ENCODE assay signal across 20 cellular contexts in genomic region chr4:138804705-138805104, GRCh38.
A peak's percentile ranks its signal among the peaks of the same experiment; 100 is the strongest.
DNase-seq lines count a peak whose midpoint lies in the region; ATAC-seq, FAIRE-seq and TF ChIP-seq lines count a peak whose summit lies in the region.
"Had no signal": no experiment of that assay in that cellular context is flagged by ENCODE, and none has a peak within 500 bp of the region (broad histone marks: within the 10 kb centered on the region; RNA-seq: fewer than 3 reads in every experiment).

No MANE protein-coding gene starts in this region.

- no peak overlapping the region for H3K27ac ChIP-seq in HepG2 (ENCODE audit: extremely low read length, insufficient read depth, low read length)
- H3K27ac ChIP-seq in right lobe of liver = no peak overlapping the region
- no peak overlapping the region for H3K27ac ChIP-seq in foreskin keratinocyte
- H3K27ac ChIP-seq: PC-9, stomach had no signal

- no peaks in the 10 kb centered on the region for H3K36me3 Mint-ChIP-seq in mesothelial cell of epicardium
- H3K36me3 Mint-ChIP-seq in activated CD8-positive, alpha-beta T cell treated with anti-CD3 and anti-CD28 coated beads for 36 hours (ENCODE audit: low read depth) = no peaks in the 10 kb centered on the region
- H3K36me3 Mint-ChIP-seq: activated naive CD4-positive, alpha-beta T cell treated with anti-CD3 and anti-CD28 coated beads, Interleukin-2, amount 50 U/mL, for 24 hours had no signal

- DNase-seq in HepG2 (ENCODE audit: low spot score) (no peak), right lobe of liver (no peak), foreskin keratinocyte (peak in 1 of 2 donors; percentile 13), mesothelial cell of epicardium (ENCODE audit: low spot score in 2 of 2, unreplicated experiment in 2 of 2) (no peak), NCI-H1092 treated with DMSO at 0.1 percent for 48 hours (lab: John Stamatoyannopoulos, UW) (no peak)
- DNase-seq in activated CD8-positive, alpha-beta T cell treated with anti-CD3 and anti-CD28 coated beads for 36 hours = no peak
- DNase-seq: activated T-cell treated with anti-CD3 and anti-CD28 coated beads, Interleukin-2, amount 50 U/mL, for 72 hours; Calu3; NCI-H2171 treated with DMSO at 0.1 percent for 48 hours; NCI-H748 treated with DMSO at 0.1 percent for 48 hours; PC-9; stimulated activated CD4-positive, alpha-beta T cell treated with anti-CD3 and anti-CD28 coated beads, Interleukin-2, amount 100 ng/mL, for 48 hours; stomach; T1000 had no signal

- under 1% methylated on average over 9 of the region's 9 CpGs for WGBS in HepG2 (ENCODE audit: low lambda C conversion rate)
- 9% methylated on average over 9 of the region's 9 CpGs for WGBS in right lobe of liver (ENCODE audit: insufficient coverage, low coverage, low lambda C conversion rate, missing lambda C conversion rate)

- POLR2A ChIA-PET in HepG2 (lab: Yijun Ruan, JAX) = no interaction called here
- POLR2A ChIA-PET in activated CD8-positive, alpha-beta T cell treated with anti-CD3 and anti-CD28 coated beads for 36 hours (lab: Charles Lee) = no interaction called here

- H3K9me3 ChIP-seq in HepG2 (ENCODE audit: low read length) = no peaks in the 10 kb centered on the region
- H3K9me3 ChIP-seq in right lobe of liver = no peaks in the 10 kb centered on the region
- H3K9me3 ChIP-seq: stomach had no signal

- TF ChIP-seq CTCF in HepG2 (CRISPR knock-in tag; IDR thresholded peaks at IDR 0.05) (no peak), right lobe of liver (IDR thresholded peaks at IDR 0.05) (no peak), foreskin keratinocyte (conservative IDR thresholded peaks at IDR 0.05) (no peak), mesothelial cell of epicardium (IDR thresholded peaks at IDR 0.05; ENCODE audit: unreplicated experiment) (no peak)
- TF ChIP-seq CTCF in activated CD8-positive, alpha-beta T cell treated with anti-CD3 and anti-CD28 coated beads for 36 hours (IDR thresholded peaks at IDR 0.05) = no peak

- peaks cover 72% of the 10 kb centered on the region for H3K4me1 Mint-ChIP-seq in mesothelial cell of epicardium
- no peaks in the 10 kb centered on the region for H3K4me1 Mint-ChIP-seq in activated CD8-positive, alpha-beta T cell treated with anti-CD3 and anti-CD28 coated beads for 36 hours (ENCODE audit: low read depth)
- H3K4me1 Mint-ChIP-seq: activated naive CD4-positive, alpha-beta T cell treated with anti-CD3 and anti-CD28 coated beads, Interleukin-2, amount 50 U/mL, for 24 hours had no signal

- no peak for FAIRE-seq in HepG2 (lab: Jason Lieb, UNC)
- FAIRE-seq: A204.1 had no signal

- peak overlapping the region; percentile 39 for H3K4me3 Mint-ChIP-seq in mesothelial cell of epicardium
- H3K4me3 Mint-ChIP-seq in activated CD8-positive, alpha-beta T cell treated with anti-CD3 and anti-CD28 coated beads for 36 hours = no peak overlapping the region
- H3K4me3 Mint-ChIP-seq: activated naive CD4-positive, alpha-beta T cell treated with anti-CD3 and anti-CD28 coated beads, Interleukin-2, amount 50 U/mL, for 24 hours; activated T-cell treated with anti-CD3 and anti-CD28 coated beads, Interleukin-2, amount 50 U/mL, for 72 hours; dendritic cell treated with granulocyte-macrophage colony-stimulating factor and Interleukin-4, amounts not matched to agents 40 ng/mL and 50 ng/mL, for 4 days had no signal

- no peaks in the 10 kb centered on the region for H3K9me3 Mint-ChIP-seq in mesothelial cell of epicardium
- no peaks in the 10 kb centered on the region for H3K9me3 Mint-ChIP-seq in activated CD8-positive, alpha-beta T cell treated with anti-CD3 and anti-CD28 coated beads for 36 hours
- H3K9me3 Mint-ChIP-seq: activated naive CD4-positive, alpha-beta T cell treated with anti-CD3 and anti-CD28 coated beads, Interleukin-2, amount 50 U/mL, for 24 hours; activated T-cell treated with anti-CD3 and anti-CD28 coated beads, Interleukin-2, amount 50 U/mL, for 72 hours; dendritic cell treated with granulocyte-macrophage colony-stimulating factor and Interleukin-4, amounts not matched to agents 40 ng/mL and 50 ng/mL, for 4 days had no signal

- H4K20me1 ChIP-seq in HepG2 (ENCODE audit: insufficient read depth, low read length) = no peaks in the 10 kb centered on the region

- TF ChIP-seq RAD21 in HepG2 (CRISPR knock-in tag; IDR thresholded peaks at IDR 0.05) = no peak

- H3K4me3 ChIP-seq in HepG2 (replicated peaks in 1 of 3; ENCODE audit: insufficient read depth in 1 of 3, low read depth in 2 of 3, low read length in 3 of 3) (no peak overlapping the region), right lobe of liver (no peak overlapping the region)
- H3K4me3 ChIP-seq: PC-9, stomach had no signal

- H3K27me3 ChIP-seq in HepG2 (ENCODE audit: control insufficient read depth in 1 of 2, insufficient read depth in 2 of 2, low read length in 2 of 2) (peaks cover 0 to 13% of the 10 kb centered on the region in 2 experiments; a peak in 1 of 5 replicates), right lobe of liver (no peaks in the 10 kb centered on the region), foreskin keratinocyte (peaks cover 81% of the 10 kb centered on the region)

- H2AFZ ChIP-seq in HepG2 (ENCODE audit: low read length) = no peak overlapping the region
- H2AFZ ChIP-seq: PC-9 had no signal

- ATAC-seq in HepG2 (peak; percentile 37; the same call in 1 of the 3 replicates), right lobe of liver (no peak), foreskin keratinocyte (peak; percentile 51), HG02852 (IDR thresholded peaks at IDR 0.05; ENCODE audit: unreplicated experiment) (no peak), GM21423 (IDR thresholded peaks at IDR 0.05; ENCODE audit: unreplicated experiment) (no peak)
- no peak for ATAC-seq in activated CD8-positive, alpha-beta T cell treated with anti-CD3 and anti-CD28 coated beads for 36 hours
- ATAC-seq: activated CD4-positive, CD25-positive, alpha-beta regulatory T cell treated with anti-CD3 and anti-CD28 coated beads, Interleukin-2, amount 50 U/mL, for 24 hours; activated T-cell treated with anti-CD3 and anti-CD28 coated beads, Interleukin-2, amount 50 U/mL, for 72 hours had no signal

- intact Hi-C loops in HepG2 (cut with micrococcal nuclease; ENCODE audit: unreplicated experiment) = no loop called here
- intact Hi-C loops in right lobe of liver (cut with DNase I) = no loop called here
- intact Hi-C loops in activated CD8-positive, alpha-beta T cell treated with anti-CD3 and anti-CD28 coated beads for 36 hours (cut with micrococcal nuclease) = no loop called here

- no peaks in the 10 kb centered on the region for H3K36me3 ChIP-seq in HepG2 (replicated peaks in 1 of 2; ENCODE audit: control insufficient read depth in 1 of 2, insufficient read depth in 2 of 2, low read length in 2 of 2)
- no peaks in the 10 kb centered on the region for H3K36me3 ChIP-seq in right lobe of liver
- H3K36me3 ChIP-seq: stomach had no signal

- CTCF ChIA-PET in HepG2 (lab: Yijun Ruan, JAX; ENCODE audit: low intra/inter-chr PET ratio, low total read pairs) = no interaction called here
- CTCF ChIA-PET in activated CD8-positive, alpha-beta T cell treated with anti-CD3 and anti-CD28 coated beads for 36 hours (lab: Charles Lee) = interaction anchor here (1.8 kb wide), 1 partner anchor 66 kb away, joined by 5 read pairs; no protein-coding TSS in a partner anchor

- TF ChIP-seq POLR2A in HepG2 (IDR thresholded peaks at IDR 0.05; ENCODE audit: insufficient read depth in 1 of 2, low read depth in 2 of 2, low read length in 2 of 2) = no peak
- no peak for TF ChIP-seq POLR2A in right lobe of liver (IDR thresholded peaks at IDR 0.05)

- in situ Hi-C loops in HepG2 (cut with HindIII; ENCODE audit: extremely low pct_ligation_motif_present, low pct_unique_long_range_greater_than_20kb) = no loop called here

- no peaks in the 10 kb centered on the region for H3K79me2 ChIP-seq in HepG2 (ENCODE audit: insufficient read depth, low read length)

- no TSS peak for BruUV-seq in HepG2 (replicated peaks; lab: Mats Ljungman, UMichigan)

- TF ChIP-seq EP300 in HepG2 (IDR thresholded peaks at IDR 0.05; ENCODE audit: low read depth in 2 of 2, low read length in 2 of 2) (no peak), HepG2 (CRISPR knock-in tag; IDR thresholded peaks at IDR 0.05; ENCODE audit: borderline replicate concordance) (no peak)

- peak overlapping the region; percentile 83 for H3K27ac Mint-ChIP-seq in mesothelial cell of epicardium
- H3K27ac Mint-ChIP-seq in activated CD8-positive, alpha-beta T cell treated with anti-CD3 and anti-CD28 coated beads for 36 hours = no peak overlapping the region
- H3K27ac Mint-ChIP-seq: activated naive CD4-positive, alpha-beta T cell treated with anti-CD3 and anti-CD28 coated beads, Interleukin-2, amount 50 U/mL, for 24 hours; activated T-cell treated with anti-CD3 and anti-CD28 coated beads, Interleukin-2, amount 50 U/mL, for 72 hours; dendritic cell treated with granulocyte-macrophage colony-stimulating factor and Interleukin-4, amounts not matched to agents 40 ng/mL and 50 ng/mL, for 4 days had no signal

- no peaks in the 10 kb centered on the region for H3K4me1 ChIP-seq in HepG2 (ENCODE audit: insufficient read depth, low read length)
- H3K4me1 ChIP-seq in right lobe of liver = no peaks in the 10 kb centered on the region
- no peaks in the 10 kb centered on the region for H3K4me1 ChIP-seq in foreskin keratinocyte
- H3K4me1 ChIP-seq: stomach had no signal

- no peaks in the 10 kb centered on the region for H3K27me3 Mint-ChIP-seq in mesothelial cell of epicardium (ENCODE audit: low read depth)
- peaks cover 12% of the 10 kb centered on the region for H3K27me3 Mint-ChIP-seq in activated CD8-positive, alpha-beta T cell treated with anti-CD3 and anti-CD28 coated beads for 36 hours

- H3K9ac ChIP-seq in HepG2 (ENCODE audit: insufficient read depth, low read depth, low read length) = no peak overlapping the region

- no peak overlapping the region for H3K4me2 ChIP-seq in HepG2 (ENCODE audit: low read depth, low read length)
- H3K4me2 ChIP-seq: PC-9 had no signal

TF ChIP-seq in HepG2, 621 proteins besides CTCF, POLR2A, EP300 and RAD21 (continues in another document):
- no peak for TF ChIP-seq ZNF274 (CRISPR knock-in tag; IDR thresholded peaks at IDR 0.05)
- TF ChIP-seq TCF7 (IDR thresholded peaks at IDR 0.05; ENCODE audit: low read depth) = no peak
- no peak for TF ChIP-seq ZSCAN9 (CRISPR knock-in tag; IDR thresholded peaks at IDR 0.05; ENCODE audit: borderline replicate concordance)
- no peak for TF ChIP-seq YY1 (IDR thresholded peaks at IDR 0.05; ENCODE audit: insufficient read depth, insufficient replicate concordance, low read depth, low read length)
- TF ChIP-seq SRY (CRISPR knock-in tag; IDR thresholded peaks at IDR 0.05) = no peak
- no peak for TF ChIP-seq ZNF674 (CRISPR knock-in tag; IDR thresholded peaks at IDR 0.05; ENCODE audit: low read depth)
- TF ChIP-seq ATF7-NPFF (CRISPR knock-in tag; IDR thresholded peaks at IDR 0.05; ENCODE audit: low read depth) = no peak

Comparison
In these comparisons a context has a peak if more than half of its experiments do, and no peak if none do; other contexts are left out.
1. ATAC-seq: peak in HepG2 (single experiment) and foreskin keratinocyte (single experiment); none in right lobe of liver (0 of 4), HG02852 (single experiment), activated CD8-positive, alpha-beta T cell treated with anti-CD3 and anti-CD28 coated beads for 36 hours (single experiment) and GM21423 (single experiment).